15 cellular contexts compared by ENCODE assay signal in genomic region chr5:54558362-54558761, GRCh38.
"Had no signal": no experiment of that assay in that cellular context is flagged by ENCODE, and none has a peak within 500 bp of the region (broad histone marks: within the 10 kb centered on the region; RNA-seq: fewer than 3 reads in every experiment).

No MANE protein-coding gene starts in this region.

- ATAC-seq: activated T-cell treated with anti-CD3 and anti-CD28 coated beads, Interleukin-2, amount 50 U/mL, for 4 hours; gastroesophageal sphincter; left colon; natural killer cell treated with Interleukin-12 subunit alpha and Interleukin-12 subunit beta and Interleukin-15 and Interleukin-18, amount 100 ng/mL, for 72 hours had no signal

- H3K9ac ChIP-seq: parathyroid adenoma had no signal

- H3K27me3 ChIP-seq: brain microvascular endothelial cell, gastroesophageal sphincter, hepatocyte, thyroid gland had no signal

- H3K4me1 ChIP-seq: gastroesophageal sphincter, parathyroid adenoma had no signal

- DNase-seq: activated CD4-positive, alpha-beta T cell treated with anti-CD3 and anti-CD28 coated beads, Interleukin-2, amount 50 U/mL, for 1 hour; activated CD8-positive, alpha-beta memory T cell treated with anti-CD3 and anti-CD28 coated beads, Interleukin-2, amount 50 U/mL, for 4 hours; activated effector memory CD4-positive, alpha-beta T cell treated with anti-CD3 and anti-CD28 coated beads, Interleukin-2, amount 50 U/mL, for 16 hours; activated naive CD4-positive, alpha-beta T cell treated with anti-CD3 and anti-CD28 coated beads, Interleukin-2, amount 50 U/mL, for 16 hours; activated T-cell treated with anti-CD3 and anti-CD28 coated beads, Interleukin-2, amount 50 U/mL, for 4 hours; aorta; brain microvascular endothelial cell; left colon; stimulated activated naive CD4-positive, alpha-beta T cell; thyroid gland had no signal

- H3K9me3 ChIP-seq: gastroesophageal sphincter, thyroid gland had no signal

- H3K36me3 ChIP-seq: brain microvascular endothelial cell, gastroesophageal sphincter, thyroid gland had no signal

- H3K4me3 ChIP-seq: coronary artery, gastroesophageal sphincter, hepatocyte, thyroid gland had no signal

- H3K27ac ChIP-seq: brain microvascular endothelial cell, coronary artery, gastroesophageal sphincter, hepatocyte, parathyroid adenoma, thyroid gland had no signal
